12 cellular contexts compared by ENCODE assay signal in genomic region chr10:29470843-29471482, GRCh38.
DNase-seq lines count a peak whose midpoint lies in the region; ATAC-seq and TF ChIP-seq lines count a peak whose summit lies in the region.
"Had no signal": no experiment of that assay in that cellular context is flagged by ENCODE, and none has a peak within 500 bp of the region (broad histone marks: within the 10 kb centered on the region; RNA-seq: fewer than 3 reads in every experiment).

No MANE protein-coding gene starts in this region.

- H3K27ac Mint-ChIP-seq in stimulated activated naive CD8-positive, alpha-beta T cell treated with anti-CD3 and anti-CD28 coated beads, Interleukin-15, Interleukin-2, amounts not matched to agents 100 ng/mL and 50 ng/mL, for 24 hours: peak overlapping the region; percentile 42
- H3K27ac Mint-ChIP-seq in activated CD4-positive, alpha-beta T cell treated with anti-CD3 and anti-CD28 coated beads, Interleukin-2, amount 10 ng/mL, durations not matched to agents 7 days and 5 days: no peak overlapping the region
- H3K27ac Mint-ChIP-seq: activated naive CD4-positive, alpha-beta T cell treated with anti-CD3 and anti-CD28 coated beads, Interleukin-2, amount 10 ng/mL, durations not matched to agents 7 days and 5 days had no signal

- H2AK5ac ChIP-seq in trophoblast cell (ENCODE audit: low read length): no peak overlapping the region

- H2AFZ ChIP-seq in trophoblast cell (ENCODE audit: insufficient read depth, low read length, poor library complexity): no peak overlapping the region

- no peaks in the 10 kb centered on the region for H3K79me2 ChIP-seq in trophoblast cell (ENCODE audit: control insufficient read depth, insufficient read depth, low read length, poor library complexity)

- POLR2A ChIA-PET in activated CD4-positive, alpha-beta T cell treated with anti-CD3 and anti-CD28 coated beads, Interleukin-2, amount 10 ng/mL, durations not matched to agents 7 days and 5 days (lab: Charles Lee): no interaction called here

- H3K4me2 ChIP-seq in trophoblast cell (ENCODE audit: low read length): no peak overlapping the region

- H4K8ac ChIP-seq in trophoblast cell (ENCODE audit: low read depth, low read length): no peak overlapping the region

- H3K9me3 ChIP-seq in esophagus muscularis mucosa (no peaks in the 10 kb centered on the region), trophoblast cell (ENCODE audit: insufficient read depth, low read depth, low read length) (no peaks in the 10 kb centered on the region)
- H3K9me3 ChIP-seq: esophagus squamous epithelium had no signal

- intact Hi-C loops in esophagus muscularis mucosa (cut with DNase I): no loop called here

- no peak overlapping the region for H3K4me3 Mint-ChIP-seq in stimulated activated naive CD8-positive, alpha-beta T cell treated with anti-CD3 and anti-CD28 coated beads, Interleukin-15, Interleukin-2, amounts not matched to agents 100 ng/mL and 50 ng/mL, for 24 hours
- no peak overlapping the region for H3K4me3 Mint-ChIP-seq in activated CD4-positive, alpha-beta T cell treated with anti-CD3 and anti-CD28 coated beads, Interleukin-2, amount 10 ng/mL, durations not matched to agents 7 days and 5 days
- H3K4me3 Mint-ChIP-seq: activated CD8-positive, alpha-beta memory T cell treated with anti-CD3 and anti-CD28 coated beads, Interleukin-2, amount 10 ng/mL, durations not matched to agents 7 days and 5 days; activated naive CD4-positive, alpha-beta T cell treated with anti-CD3 and anti-CD28 coated beads, Interleukin-2, amount 10 ng/mL, durations not matched to agents 7 days and 5 days had no signal

- H2BK5ac ChIP-seq in trophoblast cell (ENCODE audit: low read depth, low read length, poor library complexity): no peak overlapping the region

- no peaks in the 10 kb centered on the region for H3K9me3 Mint-ChIP-seq in stimulated activated naive CD8-positive, alpha-beta T cell treated with anti-CD3 and anti-CD28 coated beads, Interleukin-15, Interleukin-2, amounts not matched to agents 100 ng/mL and 50 ng/mL, for 24 hours
- H3K9me3 Mint-ChIP-seq in activated CD4-positive, alpha-beta T cell treated with anti-CD3 and anti-CD28 coated beads, Interleukin-2, amount 10 ng/mL, durations not matched to agents 7 days and 5 days: no peaks in the 10 kb centered on the region
- H3K9me3 Mint-ChIP-seq: activated naive CD4-positive, alpha-beta T cell treated with anti-CD3 and anti-CD28 coated beads, Interleukin-2, amount 10 ng/mL, durations not matched to agents 7 days and 5 days had no signal

- TF ChIP-seq EP300 in esophagus muscularis mucosa (IDR thresholded peaks at IDR 0.05): no peak

- no peak for DNase-seq in stimulated activated naive CD8-positive, alpha-beta T cell treated with anti-CD3 and anti-CD28 coated beads, Interleukin-15, Interleukin-2, amounts not matched to agents 100 U/mL and 50 U/mL, for 24 hours
- DNase-seq in esophagus muscularis mucosa (ENCODE audit: extremely low spot score) (no peak), trophoblast cell (no peak)
- no peak for DNase-seq in activated CD4-positive, CD25-positive, alpha-beta regulatory T cell treated with anti-CD3 and anti-CD28 coated beads, Interleukin-2, amount 50 U/mL, for 72 hours
- DNase-seq in activated CD4-positive, alpha-beta T cell treated with anti-CD3 and anti-CD28 coated beads, Interleukin-2, amount 10 ng/mL, durations not matched to agents 7 days and 5 days: no peak
- DNase-seq: activated CD8-positive, alpha-beta memory T cell treated with anti-CD3 and anti-CD28 coated beads, Interleukin-2, amount 10 ng/mL, durations not matched to agents 7 days and 5 days; activated naive CD4-positive, alpha-beta T cell treated with anti-CD3 and anti-CD28 coated beads, Interleukin-2, amount 10 ng/mL, durations not matched to agents 7 days and 5 days; esophagus squamous epithelium; NCI-H2107 had no signal

- no peak overlapping the region for H3K9ac ChIP-seq in trophoblast cell (ENCODE audit: low read length)

- ATAC-seq in stimulated activated naive CD8-positive, alpha-beta T cell treated with anti-CD3 and anti-CD28 coated beads, Interleukin-15, Interleukin-2, amounts not matched to agents 100 U/mL and 50 U/mL, for 24 hours: no peak
- ATAC-seq in HG02885 (IDR thresholded peaks at IDR 0.05; ENCODE audit: poor library complexity, unreplicated experiment): no peak
- ATAC-seq in GM18502 (IDR thresholded peaks at IDR 0.05; ENCODE audit: poor library complexity, unreplicated experiment): no peak

- no peak overlapping the region for H3K23ac ChIP-seq in trophoblast cell (ENCODE audit: low read length)

- CTCF ChIA-PET in activated CD4-positive, alpha-beta T cell treated with anti-CD3 and anti-CD28 coated beads, Interleukin-2, amount 10 ng/mL, durations not matched to agents 7 days and 5 days (lab: Charles Lee): interaction anchor here (1.0 to 1.3 kb wide), 2 partner anchors 8 to 26 kb away, joined by 3 read pairs; no protein-coding TSS in a partner anchor

- no peak overlapping the region for H2BK120ac ChIP-seq in trophoblast cell (ENCODE audit: insufficient read depth, low read length, poor library complexity)

- H4K12ac ChIP-seq in trophoblast cell (ENCODE audit: low read depth, low read length): no peak overlapping the region

- H3K4me3 ChIP-seq in esophagus muscularis mucosa (no peak overlapping the region), trophoblast cell (ENCODE audit: low read depth, low read length) (no peak overlapping the region)
- H3K4me3 ChIP-seq: esophagus squamous epithelium had no signal

- H3K79me1 ChIP-seq in trophoblast cell (ENCODE audit: low read length): peaks cover 2% of the 10 kb centered on the region

- H3K14ac ChIP-seq in trophoblast cell (ENCODE audit: low read length): no peak overlapping the region

- H4K91ac ChIP-seq in trophoblast cell (ENCODE audit: low read depth, low read length): no peak overlapping the region

- H3K27me3 Mint-ChIP-seq in stimulated activated naive CD8-positive, alpha-beta T cell treated with anti-CD3 and anti-CD28 coated beads, Interleukin-15, Interleukin-2, amounts not matched to agents 100 ng/mL and 50 ng/mL, for 24 hours: no peaks in the 10 kb centered on the region
- no peaks in the 10 kb centered on the region for H3K27me3 Mint-ChIP-seq in activated CD4-positive, alpha-beta T cell treated with anti-CD3 and anti-CD28 coated beads, Interleukin-2, amount 10 ng/mL, durations not matched to agents 7 days and 5 days
- H3K27me3 Mint-ChIP-seq: activated CD8-positive, alpha-beta memory T cell treated with anti-CD3 and anti-CD28 coated beads, Interleukin-2, amount 10 ng/mL, durations not matched to agents 7 days and 5 days; activated naive CD4-positive, alpha-beta T cell treated with anti-CD3 and anti-CD28 coated beads, Interleukin-2, amount 10 ng/mL, durations not matched to agents 7 days and 5 days had no signal

- no peak for TF ChIP-seq CTCF in esophagus muscularis mucosa (IDR thresholded peaks at IDR 0.05)

- H3K36me3 ChIP-seq in esophagus muscularis mucosa (peaks cover 73 to 98% (median 81%) of the 10 kb centered on the region in 4 donors), trophoblast cell (ENCODE audit: control insufficient read depth in 1 of 2, insufficient read depth in 2 of 2, low read length in 2 of 2) (peaks cover 40 to 47% of the 10 kb centered on the region in 2 experiments)

- peaks cover 22 to 67% (median 65%) of the 10 kb centered on the region in 4 donors for H3K4me1 ChIP-seq in esophagus muscularis mucosa
- H3K4me1 ChIP-seq in trophoblast cell (ENCODE audit: control insufficient read depth in 1 of 2, insufficient read depth in 2 of 2, low read length in 2 of 2): peaks cover 2 to 4% of the 10 kb centered on the region in 2 experiments

- peaks cover 35% of the 10 kb centered on the region for H3K36me3 Mint-ChIP-seq in stimulated activated naive CD8-positive, alpha-beta T cell treated with anti-CD3 and anti-CD28 coated beads, Interleukin-15, Interleukin-2, amounts not matched to agents 100 ng/mL and 50 ng/mL, for 24 hours (ENCODE audit: low read depth)
- peaks cover 4% of the 10 kb centered on the region for H3K36me3 Mint-ChIP-seq in activated CD4-positive, alpha-beta T cell treated with anti-CD3 and anti-CD28 coated beads, Interleukin-2, amount 10 ng/mL, durations not matched to agents 7 days and 5 days (ENCODE audit: low read depth)

- H2BK12ac ChIP-seq in trophoblast cell (ENCODE audit: low read length): no peak overlapping the region

- no peak overlapping the region for H3K4ac ChIP-seq in trophoblast cell (ENCODE audit: low read depth, low read length)

- WGBS in esophagus muscularis mucosa: 70% methylated on average over 14 of the region's 14 CpGs
- WGBS in trophoblast cell (ENCODE audit: extremely low coverage, insufficient coverage, insufficient read length): no CpG with 5 or more reads among the region's 14 CpGs

- no peak overlapping the region for H3K18ac ChIP-seq in trophoblast cell (ENCODE audit: low read length)

- H3K27me3 ChIP-seq in esophagus muscularis mucosa (no peaks in the 10 kb centered on the region), trophoblast cell (ENCODE audit: insufficient read depth, low read length) (no peaks in the 10 kb centered on the region)
- H3K27me3 ChIP-seq: esophagus squamous epithelium had no signal

- H3K27ac ChIP-seq in esophagus muscularis mucosa (replicated peaks in 1 of 4): peak overlapping the region; percentile 48 to 64 (median 58)
- H3K27ac ChIP-seq in trophoblast cell (ENCODE audit: low read depth, low read length): peak overlapping the region; percentile 6

- TF ChIP-seq POLR2A in esophagus muscularis mucosa (IDR thresholded peaks at IDR 0.05; ENCODE audit: low read depth): no peak

- peaks cover 18% of the 10 kb centered on the region for H3K4me1 Mint-ChIP-seq in stimulated activated naive CD8-positive, alpha-beta T cell treated with anti-CD3 and anti-CD28 coated beads, Interleukin-15, Interleukin-2, amounts not matched to agents 100 ng/mL and 50 ng/mL, for 24 hours (ENCODE audit: low read depth)
- H3K4me1 Mint-ChIP-seq in activated CD4-positive, alpha-beta T cell treated with anti-CD3 and anti-CD28 coated beads, Interleukin-2, amount 10 ng/mL, durations not matched to agents 7 days and 5 days: peaks cover 9% of the 10 kb centered on the region
- H3K4me1 Mint-ChIP-seq: activated naive CD4-positive, alpha-beta T cell treated with anti-CD3 and anti-CD28 coated beads, Interleukin-2, amount 10 ng/mL, durations not matched to agents 7 days and 5 days had no signal
